Comparison of ENCODE assay signal across 8 cellular contexts in the genomic region with DNA sequence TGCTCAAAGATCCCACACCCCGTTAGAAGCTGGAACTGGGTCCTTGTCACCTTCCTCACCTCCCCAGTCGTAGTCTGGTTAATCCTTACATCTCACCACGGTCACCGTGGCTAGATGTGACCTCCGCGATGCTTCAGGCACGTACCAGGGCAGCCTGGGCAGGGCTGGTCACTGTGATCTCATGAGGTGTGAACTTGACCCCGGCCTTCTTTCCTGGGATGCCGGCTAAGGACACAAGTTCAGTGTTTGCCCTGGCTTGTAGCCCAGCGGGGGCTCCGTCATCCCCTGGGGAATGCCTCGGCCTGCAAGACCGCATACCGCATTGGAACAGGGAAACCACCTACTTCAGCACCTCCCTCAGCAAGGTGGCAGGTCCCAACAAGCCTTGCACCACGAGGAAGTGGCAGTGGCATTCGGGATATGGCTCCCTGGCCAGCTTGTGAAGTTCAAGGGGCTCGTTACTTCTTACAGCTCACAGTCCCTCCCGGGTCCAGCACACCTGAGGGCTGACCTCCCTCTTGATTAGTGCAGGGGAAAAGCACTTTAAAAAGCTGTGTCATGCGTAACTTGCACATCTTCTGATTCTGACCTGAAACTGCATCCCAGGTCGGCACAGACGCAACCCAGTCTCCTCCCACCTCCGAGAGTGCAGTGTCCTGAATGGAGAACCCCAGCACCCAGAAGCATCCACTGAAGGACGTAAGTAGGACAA. TPM values are rescaled to one million over a fixed set of nuclear protein-coding genes. Genes with fewer than 3 reads are reported as not detected.
A peak's percentile ranks its signal among the peaks of the same experiment; 100 is the strongest.
DNase-seq lines count a peak whose midpoint lies in the region; ATAC-seq and TF ChIP-seq lines count a peak whose summit lies in the region.

No MANE protein-coding gene starts in this region.

- peaks cover 0 to 47% (median 23%) of the 10 kb centered on the region in 4 donors for H3K36me3 ChIP-seq in right lobe of liver

- no peak overlapping the region for H3K4me3 ChIP-seq in right lobe of liver

- peak; percentile 15 for ATAC-seq in GM19035 (IDR thresholded peaks at IDR 0.05; ENCODE audit: unreplicated experiment)
- peak in 2 of 4 donors; percentile 3 to 56 for ATAC-seq in right lobe of liver
- no peak for ATAC-seq in GM18907 (IDR thresholded peaks at IDR 0.05; ENCODE audit: unreplicated experiment)

- H3K9me3 ChIP-seq in right lobe of liver: no peaks in the 10 kb centered on the region

- peak overlapping the region in 1 of 3 donors; percentile 62 for H3K27ac ChIP-seq in right lobe of liver

- peak; percentile 68 for DNase-seq in 8988T
- DNase-seq in activated T-cell treated with anti-CD3 and anti-CD28 coated beads, Interleukin-2, amount 50 U/mL, for 48 hours: peak; percentile 53 to 56
- peak; percentile 51 to 85 (median 56) for DNase-seq in right lobe of liver
- no peak for DNase-seq in OCI-M2 (lab: John Stamatoyannopoulos, UW; ENCODE audit: unreplicated experiment)
- DNase-seq in HEK293T (ENCODE audit: extremely low spot score): no peak
- no peak for DNase-seq in GM13977 (ENCODE audit: low spot score)

- 47% methylated on average over 9 of the region's 23 CpGs for WGBS in right lobe of liver (ENCODE audit: insufficient coverage, low coverage, low lambda C conversion rate, missing lambda C conversion rate)

- intact Hi-C loops in right lobe of liver (cut with DNase I): loop anchor here in 1 of 2 donors (10.0 kb wide), 1 partner anchor 173 kb away; no protein-coding TSS in a partner anchor

- POLR2A ChIA-PET in HEK293T (lab: Yijun Ruan, JAX): interaction anchor here (4.0 kb wide), 1 partner anchor 26 kb away, joined by 34 read pairs; the partner anchor contains the start of genes GRK4 and NOP14

- TF ChIP-seq CTCF in right lobe of liver (IDR thresholded peaks at IDR 0.05) (no peak), GM13977 (IDR thresholded peaks at IDR 0.05; ENCODE audit: extremely low read depth, insufficient read depth, missing control alignments) (no peak)

- in situ Hi-C loops in GM13977 (cut with MboI; ENCODE audit: low pct_unique_long_range_greater_than_20kb, low sequenced_read_pairs, unreplicated experiment): loop anchor here (10.0 kb wide), 1 partner anchor 163 kb away; no protein-coding TSS in a partner anchor

- CTCF ChIA-PET in HEK293T (lab: Yijun Ruan, JAX): no interaction called here

- H3K4me1 ChIP-seq in right lobe of liver: peaks cover 0 to 5% (median 2%) of the 10 kb centered on the region in 4 donors

- no peak for TF ChIP-seq POLR2A in right lobe of liver (IDR thresholded peaks at IDR 0.05)

- H3K27me3 ChIP-seq in right lobe of liver: no peaks in the 10 kb centered on the region

TF ChIP-seq in HEK293T, 16 proteins besides CTCF, POLR2A, EP300 and RAD21:
- TF ChIP-seq FOXM1 (IDR thresholded peaks at IDR 0.05; ENCODE audit: borderline replicate concordance): no peak
- TF ChIP-seq ZNF384 (IDR thresholded peaks at IDR 0.05): no peak
- TF ChIP-seq FOXK2 (IDR thresholded peaks at IDR 0.05): no peak
- no peak for TF ChIP-seq ARNT (IDR thresholded peaks at IDR 0.05)
- TF ChIP-seq ELF4 (IDR thresholded peaks at IDR 0.05): no peak
- TF ChIP-seq SP1 (IDR thresholded peaks at IDR 0.05): no peak
- no peak for TF ChIP-seq L3MBTL2 (conservative IDR thresholded peaks at IDR 0.05)
- TF ChIP-seq BHLHE40 (IDR thresholded peaks at IDR 0.05; ENCODE audit: borderline replicate concordance): no peak
- TF ChIP-seq, protein P1, sequence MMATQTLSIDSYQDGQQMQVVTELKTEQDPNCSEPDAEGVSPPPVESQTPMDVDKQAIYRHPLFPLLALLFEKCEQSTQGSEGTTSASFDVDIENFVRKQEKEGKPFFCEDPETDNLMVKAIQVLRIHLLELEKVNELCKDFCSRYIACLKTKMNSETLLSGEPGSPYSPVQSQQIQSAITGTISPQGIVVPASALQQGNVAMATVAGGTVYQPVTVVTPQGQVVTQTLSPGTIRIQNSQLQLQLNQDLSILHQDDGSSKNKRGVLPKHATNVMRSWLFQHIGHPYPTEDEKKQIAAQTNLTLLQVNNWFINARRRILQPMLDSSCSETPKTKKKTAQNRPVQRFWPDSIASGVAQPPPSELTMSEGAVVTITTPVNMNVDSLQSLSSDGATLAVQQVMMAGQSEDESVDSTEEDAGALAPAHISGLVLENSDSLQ (IDR thresholded peaks at IDR 0.05): no peak
- TF ChIP-seq NFRKB (IDR thresholded peaks at IDR 0.05): no peak

RNA-seq across cellular contexts. Expression of gene NOP14, which starts 25.9 kb away (rescaled TPM):
- total RNA-seq in right lobe of liver: 10 to 100 TPM; 16.1 to 24.7 (median 19.5) TPM

RNA-seq across cellular contexts. Expression of gene GRK4, which starts 26.1 kb away (rescaled TPM):
- 1 to 10 TPM; 1.0 to 4.3 (median 2.8) TPM for total RNA-seq in right lobe of liver

Comparison
In these comparisons a context has a peak if more than half of its experiments do, and no peak if none do; other contexts are left out.
1. DNase-seq: peak in 8988T (single experiment), activated T-cell treated with anti-CD3 and anti-CD28 coated beads, Interleukin-2, amount 50 U/mL, for 48 hours (2 of 2) and right lobe of liver (3 of 3); none in OCI-M2 (single experiment), HEK293T (single experiment) and GM13977 (single experiment).